11 cellular contexts compared by ENCODE assay signal in genomic region chr3:107172411-107172810, GRCh38.
"Had no signal": no experiment of that assay in that cellular context is flagged by ENCODE, and none has a peak within 500 bp of the region (broad histone marks: within the 10 kb centered on the region; RNA-seq: fewer than 3 reads in every experiment).

No MANE protein-coding gene starts in this region.

- DNase-seq: GM23248, GOT3, H7, H9, HCEC 1CT, HFFc6 had no signal

- H3K27ac ChIP-seq: GM23248 had no signal

- H3K4me1 ChIP-seq: HAP-1 had no signal

- H2AFZ ChIP-seq: GM23248, GM23338 had no signal

- FAIRE-seq: H1, H54 had no signal

- H3K4me3 ChIP-seq: GM23248, GM23338, HAP-1 had no signal

- ATAC-seq: GM23338, HCT116 had no signal

- H3K4me2 ChIP-seq: GM23338 had no signal

- H3K36me3 ChIP-seq: HAP-1 had no signal

- H3K9me3 ChIP-seq: HAP-1 had no signal

- H3K9ac ChIP-seq: GM23248 had no signal
